ENCODE assay signal across 27 cellular contexts in the genomic region with DNA sequence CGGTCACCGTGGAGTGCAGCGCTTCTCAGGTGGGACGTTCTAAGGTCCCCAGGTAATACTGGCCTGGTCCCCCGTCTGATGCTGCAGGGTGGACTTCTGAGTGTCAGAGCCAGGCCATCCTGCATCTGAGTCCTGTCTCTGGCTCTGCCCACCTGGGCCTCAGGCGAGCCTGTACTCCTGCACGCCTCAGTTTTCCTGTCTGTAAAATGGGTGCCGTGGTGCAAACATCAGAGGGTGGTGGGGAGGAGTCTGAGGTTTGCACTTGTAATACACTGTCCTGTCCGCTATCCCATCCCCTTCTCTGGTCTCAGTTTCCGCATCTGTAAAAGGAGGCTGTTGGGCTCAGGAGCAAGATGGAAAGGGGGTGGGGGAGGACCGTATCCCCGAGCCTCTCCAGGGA.
"Had no signal": no experiment of that assay in that cellular context is flagged by ENCODE, and none has a peak within 500 bp of the region (broad histone marks: within the 10 kb centered on the region; RNA-seq: fewer than 3 reads in every experiment).

No MANE protein-coding gene starts in this region.

- H3K4me3 Mint-ChIP-seq: dendritic cell treated with granulocyte-macrophage colony-stimulating factor and Interleukin-4, amounts not matched to agents 40 ng/mL and 50 ng/mL, for 4 days; effector memory CD8-positive, alpha-beta T cell; endodermal cell; mesothelial cell of epicardium had no signal

- H3K36me3 ChIP-seq: colonic mucosa, esophagus squamous epithelium, gastrocnemius medialis, heart right ventricle, left lung, lower lobe of right lung had no signal

- H3K4me1 ChIP-seq: colonic mucosa, left lung had no signal

- H3K27ac Mint-ChIP-seq: dendritic cell treated with granulocyte-macrophage colony-stimulating factor and Interleukin-4, amounts not matched to agents 40 ng/mL and 50 ng/mL, for 4 days; effector memory CD8-positive, alpha-beta T cell; endodermal cell; mesothelial cell of epicardium had no signal

- H3K36me3 Mint-ChIP-seq: mesothelial cell of epicardium had no signal

- H3K4me3 ChIP-seq: colonic mucosa, esophagus squamous epithelium, gastrocnemius medialis, heart right ventricle, left lung, lower lobe of right lung, mucosa of descending colon had no signal

- FAIRE-seq: endometrium, islet of Langerhans, keratinocyte had no signal

- H3K27me3 Mint-ChIP-seq: dendritic cell treated with granulocyte-macrophage colony-stimulating factor and Interleukin-4, amounts not matched to agents 40 ng/mL and 50 ng/mL, for 4 days had no signal

- H3K27ac ChIP-seq: colonic mucosa, epithelial cell of prostate, esophagus squamous epithelium, gastrocnemius medialis, heart right ventricle, left lung, lower lobe of right lung had no signal

- DNase-seq: colonic mucosa; cortex of kidney; effector CD8-positive, alpha-beta T cell; effector memory CD8-positive, alpha-beta T cell; endodermal cell; erythroblast; esophagus squamous epithelium; foreskin fibroblast; foreskin melanocyte; gastrocnemius medialis; glutamatergic neuron; head of caudate nucleus; heart right ventricle; hippocampal formation; left cardiac atrium; left ventricle myocardium superior; lower lobe of right lung; mesenchymal stem cell; mucosa of descending colon had no signal

- H3K9me3 ChIP-seq: colonic mucosa, gastrocnemius medialis, lower lobe of right lung, mucosa of descending colon had no signal

- H3K9me3 Mint-ChIP-seq: endodermal cell, mesothelial cell of epicardium had no signal

- H3K4me1 Mint-ChIP-seq: endodermal cell had no signal

- ATAC-seq: effector memory CD8-positive, alpha-beta T cell; esophagus mucosa; heart right ventricle; left cardiac atrium; left lung; left ventricle myocardium superior; lower lobe of right lung; mucosa of descending colon had no signal

- H3K27me3 ChIP-seq: colonic mucosa, gastrocnemius medialis had no signal
